In the genomic region with DNA sequence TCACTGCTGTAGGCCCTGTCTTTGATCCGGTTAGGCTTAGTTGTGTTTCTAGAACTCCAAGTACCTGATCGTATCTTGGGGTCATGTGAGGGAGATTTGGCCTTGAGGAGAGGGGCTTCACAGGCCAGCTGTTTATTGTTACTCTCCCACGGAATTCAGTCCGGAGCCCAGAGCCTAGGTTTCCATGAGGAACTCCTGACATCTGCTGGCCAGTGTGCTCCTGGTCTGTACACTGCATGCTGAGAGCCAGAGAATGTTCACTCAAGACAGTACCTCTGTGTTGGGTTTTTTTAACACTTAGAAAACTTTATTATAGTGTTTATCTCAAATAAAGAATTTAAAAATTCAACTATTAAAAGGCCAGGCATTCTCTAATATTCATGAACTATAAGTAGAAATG, we compare ENCODE assay signal across 1 cellular context.
TF ChIP-seq lines count a peak whose summit lies in the region.

No MANE protein-coding gene starts in this region.

TF ChIP-seq in GM23338, 12 proteins besides CTCF, POLR2A, EP300 and RAD21 (continued from another document):
- TF ChIP-seq, protein P1, sequence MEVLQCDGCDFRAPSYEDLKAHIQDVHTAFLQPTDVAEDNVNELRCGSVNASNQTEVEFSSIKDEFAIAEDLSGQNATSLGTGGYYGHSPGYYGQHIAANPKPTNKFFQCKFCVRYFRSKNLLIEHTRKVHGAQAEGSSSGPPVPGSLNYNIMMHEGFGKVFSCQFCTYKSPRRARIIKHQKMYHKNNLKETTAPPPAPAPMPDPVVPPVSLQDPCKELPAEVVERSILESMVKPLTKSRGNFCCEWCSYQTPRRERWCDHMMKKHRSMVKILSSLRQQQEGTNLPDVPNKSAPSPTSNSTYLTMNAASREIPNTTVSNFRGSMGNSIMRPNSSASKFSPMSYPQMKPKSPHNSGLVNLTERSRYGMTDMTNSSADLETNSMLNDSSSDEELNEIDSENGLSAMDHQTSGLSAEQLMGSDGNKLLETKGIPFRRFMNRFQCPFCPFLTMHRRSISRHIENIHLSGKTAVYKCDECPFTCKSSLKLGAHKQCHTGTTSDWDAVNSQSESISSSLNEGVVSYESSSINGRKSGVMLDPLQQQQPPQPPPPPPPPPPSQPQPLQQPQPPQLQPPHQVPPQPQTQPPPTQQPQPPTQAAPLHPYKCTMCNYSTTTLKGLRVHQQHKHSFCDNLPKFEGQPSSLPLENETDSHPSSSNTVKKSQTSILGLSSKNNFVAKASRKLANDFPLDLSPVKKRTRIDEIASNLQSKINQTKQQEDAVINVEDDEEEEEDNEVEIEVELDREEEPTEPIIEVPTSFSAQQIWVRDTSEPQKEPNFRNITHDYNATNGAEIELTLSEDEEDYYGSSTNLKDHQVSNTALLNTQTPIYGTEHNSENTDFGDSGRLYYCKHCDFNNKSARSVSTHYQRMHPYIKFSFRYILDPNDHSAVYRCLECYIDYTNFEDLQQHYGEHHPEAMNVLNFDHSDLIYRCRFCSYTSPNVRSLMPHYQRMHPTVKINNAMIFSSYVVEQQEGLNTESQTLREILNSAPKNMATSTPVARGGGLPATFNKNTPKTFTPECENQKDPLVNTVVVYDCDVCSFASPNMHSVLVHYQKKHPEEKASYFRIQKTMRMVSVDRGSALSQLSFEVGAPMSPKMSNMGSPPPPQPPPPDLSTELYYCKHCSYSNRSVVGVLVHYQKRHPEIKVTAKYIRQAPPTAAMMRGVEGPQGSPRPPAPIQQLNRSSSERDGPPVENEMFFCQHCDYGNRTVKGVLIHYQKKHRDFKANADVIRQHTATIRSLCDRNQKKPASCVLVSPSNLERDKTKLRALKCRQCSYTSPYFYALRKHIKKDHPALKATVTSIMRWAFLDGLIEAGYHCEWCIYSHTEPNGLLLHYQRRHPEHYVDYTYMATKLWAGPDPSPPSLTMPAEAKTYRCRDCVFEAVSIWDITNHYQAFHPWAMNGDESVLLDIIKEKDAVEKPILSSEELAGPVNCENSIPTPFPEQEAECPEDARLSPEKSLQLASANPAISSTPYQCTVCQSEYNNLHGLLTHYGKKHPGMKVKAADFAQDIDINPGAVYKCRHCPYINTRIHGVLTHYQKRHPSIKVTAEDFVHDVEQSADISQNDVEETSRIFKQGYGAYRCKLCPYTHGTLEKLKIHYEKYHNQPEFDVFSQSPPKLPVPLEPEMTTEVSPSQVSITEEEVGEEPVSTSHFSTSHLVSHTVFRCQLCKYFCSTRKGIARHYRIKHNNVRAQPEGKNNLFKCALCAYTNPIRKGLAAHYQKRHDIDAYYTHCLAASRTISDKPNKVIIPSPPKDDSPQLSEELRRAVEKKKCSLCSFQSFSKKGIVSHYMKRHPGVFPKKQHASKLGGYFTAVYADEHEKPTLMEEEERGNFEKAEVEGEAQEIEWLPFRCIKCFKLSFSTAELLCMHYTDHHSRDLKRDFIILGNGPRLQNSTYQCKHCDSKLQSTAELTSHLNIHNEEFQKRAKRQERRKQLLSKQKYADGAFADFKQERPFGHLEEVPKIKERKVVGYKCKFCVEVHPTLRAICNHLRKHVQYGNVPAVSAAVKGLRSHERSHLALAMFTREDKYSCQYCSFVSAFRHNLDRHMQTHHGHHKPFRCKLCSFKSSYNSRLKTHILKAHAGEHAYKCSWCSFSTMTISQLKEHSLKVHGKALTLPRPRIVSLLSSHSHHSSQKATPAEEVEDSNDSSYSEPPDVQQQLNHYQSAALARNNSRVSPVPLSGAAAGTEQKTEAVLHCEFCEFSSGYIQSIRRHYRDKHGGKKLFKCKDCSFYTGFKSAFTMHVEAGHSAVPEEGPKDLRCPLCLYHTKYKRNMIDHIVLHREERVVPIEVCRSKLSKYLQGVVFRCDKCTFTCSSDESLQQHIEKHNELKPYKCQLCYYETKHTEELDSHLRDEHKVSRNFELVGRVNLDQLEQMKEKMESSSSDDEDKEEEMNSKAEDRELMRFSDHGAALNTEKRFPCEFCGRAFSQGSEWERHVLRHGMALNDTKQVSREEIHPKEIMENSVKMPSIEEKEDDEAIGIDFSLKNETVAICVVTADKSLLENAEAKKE (CRISPR knock-in tag; IDR thresholded peaks at IDR 0.05): no peak
- TF ChIP-seq CREB1 (CRISPR knock-in tag; IDR thresholded peaks at IDR 0.05; ENCODE audit: low read depth) (no peak), ETS1 (IDR thresholded peaks at IDR 0.05) (no peak), ZNF114 (CRISPR knock-in tag; IDR thresholded peaks at IDR 0.05) (no peak), POLR2AphosphoS5 (IDR thresholded peaks at IDR 0.05; ENCODE audit: low read depth) (no peak)
